ENCODE assay signal across 1 cellular context in the genomic region with DNA sequence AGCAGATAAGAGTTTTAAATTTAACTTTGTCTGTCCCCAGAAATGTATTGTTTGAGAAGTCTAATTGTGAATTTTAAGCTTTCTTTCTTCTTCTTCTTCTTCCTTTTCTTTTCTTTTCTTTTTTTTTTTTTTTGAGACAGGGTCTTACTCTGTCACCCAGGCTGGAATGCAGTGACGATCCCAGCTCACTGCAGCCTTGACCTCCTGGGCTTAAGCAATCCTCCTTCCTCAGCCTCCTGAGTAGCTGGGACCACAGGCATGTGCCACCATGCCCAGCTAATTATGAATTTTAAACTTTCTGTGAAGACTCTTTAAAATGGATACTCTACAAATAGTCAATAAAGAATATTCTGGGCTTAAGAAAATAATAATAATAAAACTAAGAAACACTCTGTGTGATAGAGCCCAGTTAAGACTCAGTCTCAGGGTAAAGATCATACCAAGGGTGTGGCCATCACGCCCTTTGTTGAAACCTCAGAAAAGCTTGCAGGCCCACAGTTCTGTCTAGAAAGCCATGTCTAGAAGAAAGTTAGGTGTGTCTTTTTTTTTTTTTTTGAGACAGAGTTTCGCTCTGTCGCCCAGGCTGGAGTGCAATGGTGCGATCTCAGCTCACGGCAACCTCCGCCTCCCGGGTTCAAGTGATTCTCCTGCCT.
TF ChIP-seq lines count a peak whose summit lies in the region.

No MANE protein-coding gene starts in this region.

TF ChIP-seq in HepG2, 621 proteins besides CTCF, POLR2A, EP300 and RAD21 (continued from another document):
- TF ChIP-seq ZNF770 (CRISPR knock-in tag; IDR thresholded peaks at IDR 0.05): peak; percentile 58; the same call in 1 of the 2 replicates
- 0 out of 4 replicates have a peak, but pooled peaks of 1 of the 2 experiments have one; percentile 7 for TF ChIP-seq HMGXB4 (CRISPR knock-in tag; IDR thresholded peaks at IDR 0.05; ENCODE audit: borderline replicate concordance in 1 of 2, low read depth in 1 of 2)
